In the genomic region with DNA sequence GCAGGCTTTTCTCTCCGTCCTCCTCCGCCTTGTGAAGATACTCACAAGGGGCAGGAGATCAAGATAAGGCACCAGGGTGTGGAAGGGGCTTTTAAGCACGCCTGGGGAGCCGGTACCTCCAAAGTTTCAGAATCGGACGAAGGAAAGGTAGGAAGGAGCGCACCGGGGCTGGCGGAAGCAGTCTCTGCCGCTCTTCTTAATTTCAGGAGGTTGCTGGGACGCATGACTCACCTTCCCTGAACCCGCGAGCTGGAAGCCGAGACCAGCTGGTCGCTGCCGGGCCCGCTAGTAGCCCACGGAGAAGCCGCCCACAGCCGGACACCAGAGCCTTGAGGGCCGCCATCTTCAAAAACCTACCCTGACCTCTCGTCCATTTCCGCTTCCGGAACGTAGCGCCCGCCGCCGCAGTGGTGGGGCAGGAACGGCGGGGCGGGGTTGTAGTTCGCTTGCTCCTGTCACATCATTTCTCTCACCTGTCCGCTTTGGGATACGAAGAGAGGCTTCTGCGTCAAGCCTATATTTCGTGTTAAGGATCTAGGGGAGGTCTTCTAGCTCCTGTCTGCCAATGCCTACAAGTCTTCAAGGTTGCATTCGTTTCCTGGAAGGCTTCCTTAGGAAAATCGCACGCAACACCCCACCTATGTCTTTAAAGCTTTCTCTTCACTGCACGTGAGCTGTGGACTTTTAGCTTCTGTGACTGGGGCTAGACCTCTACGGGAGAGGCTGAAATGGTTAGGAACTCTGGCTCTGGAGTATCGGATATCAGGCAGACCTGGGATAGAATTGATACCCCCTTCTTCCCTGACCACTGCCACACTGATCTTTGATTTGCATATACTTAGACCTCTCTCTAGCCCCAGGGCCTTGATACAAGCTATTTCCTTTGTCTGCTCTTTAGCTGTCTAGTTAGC, we compare ENCODE assay signal across 1 cellular context.
TF ChIP-seq lines count a peak whose summit lies in the region.

A gene (minus strand): TSS at position 355 of the 911 bp plus-strand sequence. CDS start 12 bp downstream, at position 343.

TF ChIP-seq in HepG2, 621 proteins besides CTCF, POLR2A, EP300 and RAD21 (continued from another document and continues in another):
- TF ChIP-seq, protein P1, sequence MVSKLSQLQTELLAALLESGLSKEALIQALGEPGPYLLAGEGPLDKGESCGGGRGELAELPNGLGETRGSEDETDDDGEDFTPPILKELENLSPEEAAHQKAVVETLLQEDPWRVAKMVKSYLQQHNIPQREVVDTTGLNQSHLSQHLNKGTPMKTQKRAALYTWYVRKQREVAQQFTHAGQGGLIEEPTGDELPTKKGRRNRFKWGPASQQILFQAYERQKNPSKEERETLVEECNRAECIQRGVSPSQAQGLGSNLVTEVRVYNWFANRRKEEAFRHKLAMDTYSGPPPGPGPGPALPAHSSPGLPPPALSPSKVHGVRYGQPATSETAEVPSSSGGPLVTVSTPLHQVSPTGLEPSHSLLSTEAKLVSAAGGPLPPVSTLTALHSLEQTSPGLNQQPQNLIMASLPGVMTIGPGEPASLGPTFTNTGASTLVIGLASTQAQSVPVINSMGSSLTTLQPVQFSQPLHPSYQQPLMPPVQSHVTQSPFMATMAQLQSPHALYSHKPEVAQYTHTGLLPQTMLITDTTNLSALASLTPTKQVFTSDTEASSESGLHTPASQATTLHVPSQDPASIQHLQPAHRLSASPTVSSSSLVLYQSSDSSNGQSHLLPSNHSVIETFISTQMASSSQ (IDR thresholded peaks at IDR 0.05; ENCODE audit: low read depth), result no peak
- TF ChIP-seq, protein P1 (CRISPR knock-in tag; IDR thresholded peaks at IDR 0.05; ENCODE audit: borderline replicate concordance), result no peak
- TF ChIP-seq, protein P2, sequence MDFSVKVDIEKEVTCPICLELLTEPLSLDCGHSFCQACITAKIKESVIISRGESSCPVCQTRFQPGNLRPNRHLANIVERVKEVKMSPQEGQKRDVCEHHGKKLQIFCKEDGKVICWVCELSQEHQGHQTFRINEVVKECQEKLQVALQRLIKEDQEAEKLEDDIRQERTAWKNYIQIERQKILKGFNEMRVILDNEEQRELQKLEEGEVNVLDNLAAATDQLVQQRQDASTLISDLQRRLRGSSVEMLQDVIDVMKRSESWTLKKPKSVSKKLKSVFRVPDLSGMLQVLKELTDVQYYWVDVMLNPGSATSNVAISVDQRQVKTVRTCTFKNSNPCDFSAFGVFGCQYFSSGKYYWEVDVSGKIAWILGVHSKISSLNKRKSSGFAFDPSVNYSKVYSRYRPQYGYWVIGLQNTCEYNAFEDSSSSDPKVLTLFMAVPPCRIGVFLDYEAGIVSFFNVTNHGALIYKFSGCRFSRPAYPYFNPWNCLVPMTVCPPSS (IDR thresholded peaks at IDR 0.05), result no peak
- TF ChIP-seq KLF16 (CRISPR knock-in tag; IDR thresholded peaks at IDR 0.05), result peak in 1 of 2 experiments; percentile 88; a peak in 2 of 4 replicates
- peak; percentile 49; the same call in 1 of the 2 replicates for TF ChIP-seq FOXJ3 (CRISPR knock-in tag; IDR thresholded peaks at IDR 0.05; ENCODE audit: borderline replicate concordance)
- TF ChIP-seq, protein P3, sequence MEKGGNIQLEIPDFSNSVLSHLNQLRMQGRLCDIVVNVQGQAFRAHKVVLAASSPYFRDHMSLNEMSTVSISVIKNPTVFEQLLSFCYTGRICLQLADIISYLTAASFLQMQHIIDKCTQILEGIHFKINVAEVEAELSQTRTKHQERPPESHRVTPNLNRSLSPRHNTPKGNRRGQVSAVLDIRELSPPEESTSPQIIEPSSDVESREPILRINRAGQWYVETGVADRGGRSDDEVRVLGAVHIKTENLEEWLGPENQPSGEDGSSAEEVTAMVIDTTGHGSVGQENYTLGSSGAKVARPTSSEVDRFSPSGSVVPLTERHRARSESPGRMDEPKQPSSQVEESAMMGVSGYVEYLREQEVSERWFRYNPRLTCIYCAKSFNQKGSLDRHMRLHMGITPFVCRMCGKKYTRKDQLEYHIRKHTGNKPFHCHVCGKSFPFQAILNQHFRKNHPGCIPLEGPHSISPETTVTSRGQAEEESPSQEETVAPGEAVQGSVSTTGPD (CRISPR knock-in tag; IDR thresholded peaks at IDR 0.05), result no peak
- no peak for TF ChIP-seq ZSCAN12 (CRISPR knock-in tag; IDR thresholded peaks at IDR 0.05)
- TF ChIP-seq, protein P4, sequence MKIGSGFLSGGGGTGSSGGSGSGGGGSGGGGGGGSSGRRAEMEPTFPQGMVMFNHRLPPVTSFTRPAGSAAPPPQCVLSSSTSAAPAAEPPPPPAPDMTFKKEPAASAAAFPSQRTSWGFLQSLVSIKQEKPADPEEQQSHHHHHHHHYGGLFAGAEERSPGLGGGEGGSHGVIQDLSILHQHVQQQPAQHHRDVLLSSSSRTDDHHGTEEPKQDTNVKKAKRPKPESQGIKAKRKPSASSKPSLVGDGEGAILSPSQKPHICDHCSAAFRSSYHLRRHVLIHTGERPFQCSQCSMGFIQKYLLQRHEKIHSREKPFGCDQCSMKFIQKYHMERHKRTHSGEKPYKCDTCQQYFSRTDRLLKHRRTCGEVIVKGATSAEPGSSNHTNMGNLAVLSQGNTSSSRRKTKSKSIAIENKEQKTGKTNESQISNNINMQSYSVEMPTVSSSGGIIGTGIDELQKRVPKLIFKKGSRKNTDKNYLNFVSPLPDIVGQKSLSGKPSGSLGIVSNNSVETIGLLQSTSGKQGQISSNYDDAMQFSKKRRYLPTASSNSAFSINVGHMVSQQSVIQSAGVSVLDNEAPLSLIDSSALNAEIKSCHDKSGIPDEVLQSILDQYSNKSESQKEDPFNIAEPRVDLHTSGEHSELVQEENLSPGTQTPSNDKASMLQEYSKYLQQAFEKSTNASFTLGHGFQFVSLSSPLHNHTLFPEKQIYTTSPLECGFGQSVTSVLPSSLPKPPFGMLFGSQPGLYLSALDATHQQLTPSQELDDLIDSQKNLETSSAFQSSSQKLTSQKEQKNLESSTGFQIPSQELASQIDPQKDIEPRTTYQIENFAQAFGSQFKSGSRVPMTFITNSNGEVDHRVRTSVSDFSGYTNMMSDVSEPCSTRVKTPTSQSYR (CRISPR knock-in tag; IDR thresholded peaks at IDR 0.05; ENCODE audit: borderline replicate concordance), result no peak
- no peak for TF ChIP-seq BRCA1 (CRISPR knock-in tag; IDR thresholded peaks at IDR 0.05)
- TF ChIP-seq KDM2A (CRISPR knock-in tag; IDR thresholded peaks at IDR 0.05; ENCODE audit: borderline replicate concordance, low read depth), result peak; percentile 90; the same call in 1 of the 2 replicates
- TF ChIP-seq ZNF383 (CRISPR knock-in tag; IDR thresholded peaks at IDR 0.05; ENCODE audit: borderline replicate concordance), result peak; percentile 71; the same call in 1 of the 2 replicates
- TF ChIP-seq ZSCAN21 (CRISPR knock-in tag; IDR thresholded peaks at IDR 0.05; ENCODE audit: borderline replicate concordance), result no peak
- no peak for TF ChIP-seq ZNF296 (CRISPR knock-in tag; conservative IDR thresholded peaks at IDR 0.05)
- TF ChIP-seq SOX13 (IDR thresholded peaks at IDR 0.05), result no peak
- 0 out of 4 replicates have a peak, but pooled peaks of 1 of the 2 experiments have one; percentile 42 for TF ChIP-seq SOX13 (CRISPR knock-in tag; conservative IDR thresholded peaks at IDR 0.05 in 1 of 2, IDR thresholded peaks at IDR 0.05 in 1 of 2)
- TF ChIP-seq, protein P5, sequence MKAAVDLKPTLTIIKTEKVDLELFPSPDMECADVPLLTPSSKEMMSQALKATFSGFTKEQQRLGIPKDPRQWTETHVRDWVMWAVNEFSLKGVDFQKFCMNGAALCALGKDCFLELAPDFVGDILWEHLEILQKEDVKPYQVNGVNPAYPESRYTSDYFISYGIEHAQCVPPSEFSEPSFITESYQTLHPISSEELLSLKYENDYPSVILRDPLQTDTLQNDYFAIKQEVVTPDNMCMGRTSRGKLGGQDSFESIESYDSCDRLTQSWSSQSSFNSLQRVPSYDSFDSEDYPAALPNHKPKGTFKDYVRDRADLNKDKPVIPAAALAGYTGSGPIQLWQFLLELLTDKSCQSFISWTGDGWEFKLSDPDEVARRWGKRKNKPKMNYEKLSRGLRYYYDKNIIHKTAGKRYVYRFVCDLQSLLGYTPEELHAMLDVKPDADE (CRISPR knock-in tag; IDR thresholded peaks at IDR 0.05), result no peak
- peak; percentile 28; the same call in 1 of the 2 replicates for TF ChIP-seq ZMYM4 (CRISPR knock-in tag; IDR thresholded peaks at IDR 0.05)
- TF ChIP-seq ZNF530 (CRISPR knock-in tag; IDR thresholded peaks at IDR 0.05; ENCODE audit: low read depth), result no peak
- TF ChIP-seq, protein P6, sequence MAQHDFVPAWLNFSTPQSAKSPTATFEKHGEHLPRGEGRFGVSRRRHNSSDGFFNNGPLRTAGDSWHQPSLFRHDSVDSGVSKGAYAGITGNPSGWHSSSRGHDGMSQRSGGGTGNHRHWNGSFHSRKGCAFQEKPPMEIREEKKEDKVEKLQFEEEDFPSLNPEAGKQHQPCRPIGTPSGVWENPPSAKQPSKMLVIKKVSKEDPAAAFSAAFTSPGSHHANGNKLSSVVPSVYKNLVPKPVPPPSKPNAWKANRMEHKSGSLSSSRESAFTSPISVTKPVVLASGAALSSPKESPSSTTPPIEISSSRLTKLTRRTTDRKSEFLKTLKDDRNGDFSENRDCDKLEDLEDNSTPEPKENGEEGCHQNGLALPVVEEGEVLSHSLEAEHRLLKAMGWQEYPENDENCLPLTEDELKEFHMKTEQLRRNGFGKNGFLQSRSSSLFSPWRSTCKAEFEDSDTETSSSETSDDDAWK (CRISPR knock-in tag; IDR thresholded peaks at IDR 0.05), result no peak
- TF ChIP-seq, protein P7, sequence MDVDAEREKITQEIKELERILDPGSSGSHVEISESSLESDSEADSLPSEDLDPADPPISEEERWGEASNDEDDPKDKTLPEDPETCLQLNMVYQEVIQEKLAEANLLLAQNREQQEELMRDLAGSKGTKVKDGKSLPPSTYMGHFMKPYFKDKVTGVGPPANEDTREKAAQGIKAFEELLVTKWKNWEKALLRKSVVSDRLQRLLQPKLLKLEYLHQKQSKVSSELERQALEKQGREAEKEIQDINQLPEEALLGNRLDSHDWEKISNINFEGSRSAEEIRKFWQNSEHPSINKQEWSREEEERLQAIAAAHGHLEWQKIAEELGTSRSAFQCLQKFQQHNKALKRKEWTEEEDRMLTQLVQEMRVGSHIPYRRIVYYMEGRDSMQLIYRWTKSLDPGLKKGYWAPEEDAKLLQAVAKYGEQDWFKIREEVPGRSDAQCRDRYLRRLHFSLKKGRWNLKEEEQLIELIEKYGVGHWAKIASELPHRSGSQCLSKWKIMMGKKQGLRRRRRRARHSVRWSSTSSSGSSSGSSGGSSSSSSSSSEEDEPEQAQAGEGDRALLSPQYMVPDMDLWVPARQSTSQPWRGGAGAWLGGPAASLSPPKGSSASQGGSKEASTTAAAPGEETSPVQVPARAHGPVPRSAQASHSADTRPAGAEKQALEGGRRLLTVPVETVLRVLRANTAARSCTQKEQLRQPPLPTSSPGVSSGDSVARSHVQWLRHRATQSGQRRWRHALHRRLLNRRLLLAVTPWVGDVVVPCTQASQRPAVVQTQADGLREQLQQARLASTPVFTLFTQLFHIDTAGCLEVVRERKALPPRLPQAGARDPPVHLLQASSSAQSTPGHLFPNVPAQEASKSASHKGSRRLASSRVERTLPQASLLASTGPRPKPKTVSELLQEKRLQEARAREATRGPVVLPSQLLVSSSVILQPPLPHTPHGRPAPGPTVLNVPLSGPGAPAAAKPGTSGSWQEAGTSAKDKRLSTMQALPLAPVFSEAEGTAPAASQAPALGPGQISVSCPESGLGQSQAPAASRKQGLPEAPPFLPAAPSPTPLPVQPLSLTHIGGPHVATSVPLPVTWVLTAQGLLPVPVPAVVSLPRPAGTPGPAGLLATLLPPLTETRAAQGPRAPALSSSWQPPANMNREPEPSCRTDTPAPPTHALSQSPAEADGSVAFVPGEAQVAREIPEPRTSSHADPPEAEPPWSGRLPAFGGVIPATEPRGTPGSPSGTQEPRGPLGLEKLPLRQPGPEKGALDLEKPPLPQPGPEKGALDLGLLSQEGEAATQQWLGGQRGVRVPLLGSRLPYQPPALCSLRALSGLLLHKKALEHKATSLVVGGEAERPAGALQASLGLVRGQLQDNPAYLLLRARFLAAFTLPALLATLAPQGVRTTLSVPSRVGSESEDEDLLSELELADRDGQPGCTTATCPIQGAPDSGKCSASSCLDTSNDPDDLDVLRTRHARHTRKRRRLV (CRISPR knock-in tag; IDR thresholded peaks at IDR 0.05), result no peak
- TF ChIP-seq, protein P8, sequence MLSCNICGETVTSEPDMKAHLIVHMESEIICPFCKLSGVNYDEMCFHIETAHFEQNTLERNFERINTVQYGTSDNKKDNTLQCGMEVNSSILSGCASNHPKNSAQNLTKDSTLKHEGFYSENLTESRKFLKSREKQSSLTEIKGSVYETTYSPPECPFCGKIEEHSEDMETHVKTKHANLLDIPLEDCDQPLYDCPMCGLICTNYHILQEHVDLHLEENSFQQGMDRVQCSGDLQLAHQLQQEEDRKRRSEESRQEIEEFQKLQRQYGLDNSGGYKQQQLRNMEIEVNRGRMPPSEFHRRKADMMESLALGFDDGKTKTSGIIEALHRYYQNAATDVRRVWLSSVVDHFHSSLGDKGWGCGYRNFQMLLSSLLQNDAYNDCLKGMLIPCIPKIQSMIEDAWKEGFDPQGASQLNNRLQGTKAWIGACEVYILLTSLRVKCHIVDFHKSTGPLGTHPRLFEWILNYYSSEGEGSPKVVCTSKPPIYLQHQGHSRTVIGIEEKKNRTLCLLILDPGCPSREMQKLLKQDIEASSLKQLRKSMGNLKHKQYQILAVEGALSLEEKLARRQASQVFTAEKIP (CRISPR knock-in tag; IDR thresholded peaks at IDR 0.05; ENCODE audit: borderline replicate concordance), result no peak
- TF ChIP-seq, protein P9, sequence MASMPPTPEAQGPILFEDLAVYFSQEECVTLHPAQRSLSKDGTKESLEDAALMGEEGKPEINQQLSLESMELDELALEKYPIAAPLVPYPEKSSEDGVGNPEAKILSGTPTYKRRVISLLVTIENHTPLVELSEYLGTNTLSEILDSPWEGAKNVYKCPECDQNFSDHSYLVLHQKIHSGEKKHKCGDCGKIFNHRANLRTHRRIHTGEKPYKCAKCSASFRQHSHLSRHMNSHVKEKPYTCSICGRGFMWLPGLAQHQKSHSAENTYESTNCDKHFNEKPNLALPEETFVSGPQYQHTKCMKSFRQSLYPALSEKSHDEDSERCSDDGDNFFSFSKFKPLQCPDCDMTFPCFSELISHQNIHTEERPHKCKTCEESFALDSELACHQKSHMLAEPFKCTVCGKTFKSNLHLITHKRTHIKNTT (CRISPR knock-in tag; IDR thresholded peaks at IDR 0.05), result no peak
- no peak for TF ChIP-seq ZNF678 (CRISPR knock-in tag; IDR thresholded peaks at IDR 0.05)
- TF ChIP-seq GZF1 (CRISPR knock-in tag; IDR thresholded peaks at IDR 0.05), result 0 out of 2 replicates have a peak, but pooled peaks have one; percentile 27
- no peak for TF ChIP-seq STAG1 (CRISPR knock-in tag; IDR thresholded peaks at IDR 0.05)
